In genomic region chr2:80454628-80455027, GRCh38 we compare ENCODE assay signal across 1 cellular context.
TF ChIP-seq lines count a peak whose summit lies in the region.

No MANE protein-coding gene starts in this region.

TF ChIP-seq in SK-N-SH, 30 proteins besides CTCF, POLR2A, EP300 and RAD21 (continued from another document):
- TF ChIP-seq ZBTB33 (IDR thresholded peaks at IDR 0.05; ENCODE audit: borderline replicate concordance, low read depth) (no peak), SIN3A (IDR thresholded peaks at IDR 0.05; ENCODE audit: borderline replicate concordance, low read depth, low read length) (no peak)
